ENCODE assay signal across 1 cellular context in genomic region chr10:78774999-78775711, GRCh38.
TF ChIP-seq lines count a peak whose summit lies in the region.

No MANE protein-coding gene starts in this region.

TF ChIP-seq in HepG2, 621 proteins besides CTCF, POLR2A, EP300 and RAD21 (continued from another document and continues in another):
- TF ChIP-seq HNF1A (IDR thresholded peaks at IDR 0.05; ENCODE audit: low read depth): 0 out of 2 replicates have a peak, but pooled peaks have one; percentile 6
- TF ChIP-seq HNF1A (CRISPR knock-in tag; IDR thresholded peaks at IDR 0.05; ENCODE audit: borderline replicate concordance): no peak; the same call in 1 of the 2 replicates
- no peak; the same call in 1 of the 2 replicates for TF ChIP-seq ELF3 (CRISPR knock-in tag; IDR thresholded peaks at IDR 0.05)
- TF ChIP-seq IRX3 (CRISPR knock-in tag; IDR thresholded peaks at IDR 0.05; ENCODE audit: borderline replicate concordance, low read depth): no peak
- no peak for TF ChIP-seq FOXJ3 (CRISPR knock-in tag; IDR thresholded peaks at IDR 0.05; ENCODE audit: borderline replicate concordance)
- TF ChIP-seq NFYB (CRISPR knock-in tag; IDR thresholded peaks at IDR 0.05): no peak
- TF ChIP-seq KAT7 (CRISPR knock-in tag; IDR thresholded peaks at IDR 0.05; ENCODE audit: borderline replicate concordance): no peak
- TF ChIP-seq ELK4 (CRISPR knock-in tag; IDR thresholded peaks at IDR 0.05; ENCODE audit: borderline replicate concordance): no peak
- no peak for TF ChIP-seq PHB2 (IDR thresholded peaks at IDR 0.05; ENCODE audit: partially characterized antibody)
- no peak for TF ChIP-seq ZNF207 (IDR thresholded peaks at IDR 0.05; ENCODE audit: borderline replicate concordance)
- no peak for TF ChIP-seq NFRKB (IDR thresholded peaks at IDR 0.05)
- TF ChIP-seq ZNF136 (CRISPR knock-in tag; IDR thresholded peaks at IDR 0.05; ENCODE audit: low read depth): no peak
- no peak for TF ChIP-seq ZNF775 (CRISPR knock-in tag; IDR thresholded peaks at IDR 0.05; ENCODE audit: borderline replicate concordance)
- no peak for TF ChIP-seq NFATC3 (CRISPR knock-in tag; IDR thresholded peaks at IDR 0.05)
- TF ChIP-seq HDAC1 (CRISPR knock-in tag; IDR thresholded peaks at IDR 0.05): peak; percentile 64; the same call in 1 of the 2 replicates
- TF ChIP-seq CBX1 (IDR thresholded peaks at IDR 0.05; ENCODE audit: low read depth): no peak
- no peak for TF ChIP-seq RARG (CRISPR knock-in tag; IDR thresholded peaks at IDR 0.05; ENCODE audit: low read depth)
- no peak for TF ChIP-seq RBM39 (IDR thresholded peaks at IDR 0.05; ENCODE audit: low read depth, low read length, poor library complexity, severe bottlenecking)
- TF ChIP-seq AGO2 (optimal IDR thresholded peaks at IDR 0.05; ENCODE audit: low read depth, low read length): no peak
- peak; percentile 92 for TF ChIP-seq ZBTB34 (CRISPR knock-in tag; IDR thresholded peaks at IDR 0.05)
- TF ChIP-seq WIZ (CRISPR knock-in tag; IDR thresholded peaks at IDR 0.05): no peak
- TF ChIP-seq ZNF747 (CRISPR knock-in tag; IDR thresholded peaks at IDR 0.05; ENCODE audit: borderline replicate concordance): 0 out of 2 replicates have a peak, but pooled peaks have one; percentile 41
- TF ChIP-seq EED (CRISPR knock-in tag; IDR thresholded peaks at IDR 0.05): no peak
- TF ChIP-seq GABPB1 (CRISPR knock-in tag; IDR thresholded peaks at IDR 0.05): no peak
- TF ChIP-seq ZNF142 (CRISPR knock-in tag; IDR thresholded peaks at IDR 0.05): no peak
- no peak for TF ChIP-seq MZF1 (CRISPR knock-in tag; IDR thresholded peaks at IDR 0.05; ENCODE audit: borderline replicate concordance)
- no peak for TF ChIP-seq DBP (CRISPR knock-in tag; IDR thresholded peaks at IDR 0.05; ENCODE audit: not compliant biosample characterization)
- TF ChIP-seq PRDM10 (CRISPR knock-in tag; IDR thresholded peaks at IDR 0.05; ENCODE audit: low read depth): no peak
- TF ChIP-seq PRDM4 (CRISPR knock-in tag; IDR thresholded peaks at IDR 0.05; ENCODE audit: borderline replicate concordance): no peak
- TF ChIP-seq CERS6 (CRISPR knock-in tag; IDR thresholded peaks at IDR 0.05): no peak
- no peak; the same call in 1 of the 2 replicates for TF ChIP-seq ZNF768 (CRISPR knock-in tag; IDR thresholded peaks at IDR 0.05)
